In the genomic region with DNA sequence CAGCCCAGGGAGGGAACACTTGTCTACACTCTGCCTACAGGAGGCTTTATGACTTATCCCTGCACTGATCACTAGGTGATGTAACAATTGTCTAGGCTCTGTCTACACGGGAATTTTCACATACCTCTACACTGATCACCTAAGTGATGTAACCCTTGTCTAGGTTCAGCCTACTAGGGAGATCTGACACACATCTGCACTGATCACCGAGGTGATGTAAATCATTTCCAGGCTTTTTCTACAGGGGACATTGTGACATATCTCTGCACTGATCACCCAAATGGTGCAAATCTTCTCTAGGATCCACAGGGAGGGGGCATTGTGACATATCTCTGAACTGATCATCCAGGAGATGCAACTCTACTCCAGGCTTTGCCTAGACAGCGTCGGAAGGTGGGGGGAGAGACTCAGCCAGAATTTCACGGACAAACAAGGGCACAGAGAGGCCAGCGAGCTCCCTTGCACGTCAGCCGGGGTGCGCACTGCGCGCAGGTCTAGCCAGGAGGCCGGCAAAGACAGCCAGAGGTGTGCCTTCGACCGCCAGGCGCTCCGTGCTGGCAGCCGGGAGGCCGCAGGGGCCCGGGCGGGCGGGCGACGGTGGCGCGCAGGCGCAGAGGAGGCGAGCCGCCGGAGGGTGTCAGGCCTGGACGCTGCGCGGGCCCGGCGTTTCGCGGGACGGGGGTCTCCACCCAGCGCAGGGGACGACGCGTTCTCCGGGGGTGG, we compare ENCODE assay signal across 8 cellular contexts. TPM values are rescaled to one million over a fixed set of nuclear protein-coding genes. Genes with fewer than 3 reads are reported as not detected.
DNase-seq lines count a peak whose midpoint lies in the region; ATAC-seq lines count a peak whose summit lies in the region.

No MANE protein-coding gene starts in this region.

- DNase-seq in GM19238 (ENCODE audit: insufficient read length, low spot score) (peak; percentile 60), SK-N-DZ (ENCODE audit: low spot score) (peak; percentile 78), T47D (ENCODE audit: low read depth in 1 of 2, low spot score in 1 of 2) (peak; percentile 27 to 78), kidney tubule cell (ENCODE audit: low spot score) (peak; percentile 82), NCI-H82 treated with DMSO at 0.1 percent for 48 hours (lab: John Stamatoyannopoulos, UW; ENCODE audit: unreplicated experiment) (no peak), NCI-H2171 (lab: John Stamatoyannopoulos, UW) (no peak)
- peak; percentile 55 for DNase-seq in stimulated activated CD4-positive, alpha-beta T cell treated with anti-CD3 and anti-CD28 coated beads, Interleukin-2, amount 100 ng/mL, for 4 hours (ENCODE audit: low read depth)

- in situ Hi-C loops in T47D (cut with HindIII; ENCODE audit: low pct_unique_long_range_greater_than_20kb, low sequenced_read_pairs) = no loop called here

- no peak for ATAC-seq in GM21526 (IDR thresholded peaks at IDR 0.05; ENCODE audit: low FRiP score, unreplicated experiment)

RNA-seq across cellular contexts. Expression of a gene that starts 46.9 kb away (rescaled TPM):
- 35.0 and 36.7 TPM in 2 replicates for polyA plus RNA-seq in SK-N-DZ (2014; cell fraction: cytosol; rRNA removed)
- 41.3 and 67.4 TPM in 2 replicates for polyA plus RNA-seq in SK-N-DZ (2014; cell fraction: nucleus; rRNA removed)

Comparison
In these comparisons a context has a peak if more than half of its experiments do, and no peak if none do; other contexts are left out.
1. DNase-seq: peak in GM19238 (single experiment), SK-N-DZ (single experiment), T47D (2 of 2), kidney tubule cell (single experiment) and stimulated activated CD4-positive, alpha-beta T cell treated with anti-CD3 and anti-CD28 coated beads, Interleukin-2, amount 100 ng/mL, for 4 hours (single experiment); none in NCI-H82 treated with DMSO at 0.1 percent for 48 hours (single experiment) and NCI-H2171 (single experiment).